22 cellular contexts compared by ENCODE assay signal in the genomic region with DNA sequence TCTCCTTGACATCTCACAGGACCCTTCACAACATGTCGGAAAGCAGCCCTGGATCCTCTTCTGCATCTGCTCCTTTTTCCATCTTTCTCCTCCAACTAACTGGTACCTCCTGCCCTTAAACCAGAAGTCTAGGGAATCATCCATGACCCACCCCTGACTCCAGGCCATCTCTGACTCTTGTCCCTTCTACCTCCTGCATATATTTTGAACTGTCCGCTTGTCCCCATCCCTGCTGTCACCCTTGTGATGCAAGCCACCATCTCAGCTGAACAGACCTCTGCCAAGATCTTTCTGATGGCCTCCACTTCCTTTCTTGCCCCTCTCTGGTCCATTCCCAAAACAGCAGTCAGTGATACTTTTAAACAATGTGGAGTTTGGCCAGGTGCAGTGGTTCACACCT. TPM values are rescaled to one million over a fixed set of nuclear protein-coding genes. Genes with fewer than 3 reads are reported as not detected.
"Had no signal": no experiment of that assay in that cellular context is flagged by ENCODE, and none has a peak within 500 bp of the region (broad histone marks: within the 10 kb centered on the region; RNA-seq: fewer than 3 reads in every experiment).

No MANE protein-coding gene starts in this region.

- H3K9me3 ChIP-seq: Peyer's patch, SJCRH30, SK-N-SH had no signal

- DNase-seq: activated CD4-positive, alpha-beta T cell treated with anti-CD3 and anti-CD28 coated beads, Interleukin-2, amount 50 U/mL, for 1 hour; activated CD4-positive, CD25-positive, alpha-beta regulatory T cell; activated naive CD8-positive, alpha-beta T cell treated with anti-CD3 and anti-CD28 coated beads, Interleukin-2, amount 50 U/mL, for 24 hours; amygdala; Karpas-422; NCI-H1105 treated with DMSO at 0.1 percent for 48 hours; NCI-H1436 treated with DMSO at 0.1 percent for 48 hours; NCI-H187; NCI-H2081; NCI-H446; NCI-H524; Peyer's patch; Right ventricle myocardium superior; SJCRH30; SK-N-SH; T-helper 1 cell had no signal

- H3K4me3 Mint-ChIP-seq: activated naive CD4-positive, alpha-beta T cell treated with anti-CD3 and anti-CD28 coated beads, Interleukin-2, amount 50 U/mL, for 24 hours; activated naive CD8-positive, alpha-beta T cell treated with anti-CD3 and anti-CD28 coated beads, Interleukin-2, amount 50 U/mL, for 24 hours; brain had no signal

- H3K4me2 ChIP-seq: SK-N-SH had no signal

- H3K9me3 Mint-ChIP-seq: activated naive CD4-positive, alpha-beta T cell treated with anti-CD3 and anti-CD28 coated beads, Interleukin-2, amount 50 U/mL, for 24 hours; activated naive CD8-positive, alpha-beta T cell treated with anti-CD3 and anti-CD28 coated beads, Interleukin-2, amount 50 U/mL, for 24 hours had no signal

- H3K27ac Mint-ChIP-seq: activated naive CD4-positive, alpha-beta T cell treated with anti-CD3 and anti-CD28 coated beads, Interleukin-2, amount 50 U/mL, for 24 hours; activated naive CD8-positive, alpha-beta T cell treated with anti-CD3 and anti-CD28 coated beads, Interleukin-2, amount 50 U/mL, for 24 hours; brain had no signal

- H3K4me1 ChIP-seq: Peyer's patch, SJCRH30 had no signal

- H3K9me2 ChIP-seq: SK-N-SH had no signal

- H3K27ac ChIP-seq: Peyer's patch, RWPE1, SJCRH30, VCaP had no signal

- H3K36me3 Mint-ChIP-seq: activated naive CD4-positive, alpha-beta T cell treated with anti-CD3 and anti-CD28 coated beads, Interleukin-2, amount 50 U/mL, for 24 hours had no signal

- H3K27me3 Mint-ChIP-seq: activated naive CD4-positive, alpha-beta T cell treated with anti-CD3 and anti-CD28 coated beads, Interleukin-2, amount 50 U/mL, for 24 hours; activated naive CD8-positive, alpha-beta T cell treated with anti-CD3 and anti-CD28 coated beads, Interleukin-2, amount 50 U/mL, for 24 hours had no signal

- H3K4me3 ChIP-seq: K562, Peyer's patch, SJCRH30 had no signal

- ATAC-seq: activated naive CD8-positive, alpha-beta T cell treated with anti-CD3 and anti-CD28 coated beads, Interleukin-2, amount 50 U/mL, for 24 hours; K562 had no signal

- H3K27me3 ChIP-seq: Peyer's patch, SJCRH30 had no signal

- H3K36me3 ChIP-seq: Peyer's patch, SJCRH30 had no signal

- H3K4me1 Mint-ChIP-seq: activated naive CD4-positive, alpha-beta T cell treated with anti-CD3 and anti-CD28 coated beads, Interleukin-2, amount 50 U/mL, for 24 hours; brain had no signal

RNA-seq across cellular contexts. Expression of gene RIBC2, which starts 7.0 kb away (rescaled TPM):
- total RNA-seq: astrocyte, K562, Right ventricle myocardium superior, SJCRH30 had no signal
- polyA plus RNA-seq: K562, SK-N-SH had no signal

RNA-seq across cellular contexts. Expression of gene SMC1B, which starts 7.1 kb away (rescaled TPM):
- total RNA-seq: astrocyte, K562, Peyer's patch, Right ventricle myocardium superior, SJCRH30 had no signal
- polyA plus RNA-seq: SK-N-SH had no signal
